In genomic region chr17:81419886-81420768, GRCh38 we compare ENCODE assay signal across 12 cellular contexts. TPM values are rescaled to one million over a fixed set of nuclear protein-coding genes. Genes with fewer than 3 reads are reported as not detected.
DNase-seq lines count a peak whose midpoint lies in the region; ATAC-seq and TF ChIP-seq lines count a peak whose summit lies in the region.
"Had no signal": no experiment of that assay in that cellular context is flagged by ENCODE, and none has a peak within 500 bp of the region (broad histone marks: within the 10 kb centered on the region; RNA-seq: fewer than 3 reads in every experiment).

No MANE protein-coding gene starts in this region.

- TF ChIP-seq CTCF in nephron (IDR thresholded peaks at IDR 0.05; ENCODE audit: unreplicated experiment in 3 of 3) (no peak), endothelial cell (IDR thresholded peaks at IDR 0.05; ENCODE audit: unreplicated experiment) (no peak)

- no peaks in the 10 kb centered on the region for H3K9me3 Mint-ChIP-seq in activated naive CD4-positive, alpha-beta T cell treated with anti-CD3 and anti-CD28 coated beads, Interleukin-2, amount 50 U/mL, for 24 hours
- no peaks in the 10 kb centered on the region for H3K9me3 Mint-ChIP-seq in activated naive CD4-positive, alpha-beta T cell treated with anti-CD3 and anti-CD28 coated beads for 36 hours
- H3K9me3 Mint-ChIP-seq in nephron (no peaks in the 10 kb centered on the region), endothelial cell (ENCODE audit: unreplicated experiment) (no peaks in the 10 kb centered on the region)
- H3K9me3 Mint-ChIP-seq: H9, memory B cell had no signal

- ATAC-seq in aorta (ENCODE audit: low FRiP score): peak; percentile 0

- H3K27me3 Mint-ChIP-seq in activated naive CD4-positive, alpha-beta T cell treated with anti-CD3 and anti-CD28 coated beads, Interleukin-2, amount 50 U/mL, for 24 hours: no peaks in the 10 kb centered on the region
- H3K27me3 Mint-ChIP-seq in activated naive CD4-positive, alpha-beta T cell treated with anti-CD3 and anti-CD28 coated beads for 36 hours (ENCODE audit: low read depth): no peaks in the 10 kb centered on the region
- H3K27me3 Mint-ChIP-seq in nephron (ENCODE audit: low read depth): no peaks in the 10 kb centered on the region
- peaks cover 7% of the 10 kb centered on the region for H3K27me3 Mint-ChIP-seq in endothelial cell (ENCODE audit: unreplicated experiment)

- CTCF ChIA-PET in activated naive CD4-positive, alpha-beta T cell treated with anti-CD3 and anti-CD28 coated beads for 36 hours (lab: Charles Lee): no interaction called here

- H3K27ac Mint-ChIP-seq in activated naive CD4-positive, alpha-beta T cell treated with anti-CD3 and anti-CD28 coated beads, Interleukin-2, amount 50 U/mL, for 24 hours: peak overlapping the region; percentile 41
- H3K27ac Mint-ChIP-seq in activated naive CD4-positive, alpha-beta T cell treated with anti-CD3 and anti-CD28 coated beads for 36 hours: no peak overlapping the region
- H3K27ac Mint-ChIP-seq in nephron (no peak overlapping the region), endothelial cell (ENCODE audit: unreplicated experiment) (no peak overlapping the region)
- H3K27ac Mint-ChIP-seq: H9, memory B cell had no signal

- peak overlapping the region; percentile 85 to 86 for H3K27ac ChIP-seq in aorta (ENCODE audit: low read depth in 1 of 2, low read length in 2 of 2)

- no peaks in the 10 kb centered on the region for H3K36me3 Mint-ChIP-seq in activated naive CD4-positive, alpha-beta T cell treated with anti-CD3 and anti-CD28 coated beads, Interleukin-2, amount 50 U/mL, for 24 hours
- H3K36me3 Mint-ChIP-seq in activated naive CD4-positive, alpha-beta T cell treated with anti-CD3 and anti-CD28 coated beads for 36 hours (ENCODE audit: low read depth): no peaks in the 10 kb centered on the region
- no peaks in the 10 kb centered on the region for H3K36me3 Mint-ChIP-seq in nephron (ENCODE audit: low read depth)
- H3K36me3 Mint-ChIP-seq in endothelial cell (ENCODE audit: low read depth, unreplicated experiment): no peaks in the 10 kb centered on the region
- H3K36me3 Mint-ChIP-seq: memory B cell had no signal

- 6 to 8% methylated on average over 28 of the region's 28 CpGs for WGBS in aorta, 2 donors

- no peaks in the 10 kb centered on the region for H3K27me3 ChIP-seq in aorta (ENCODE audit: control insufficient read depth in 1 of 2, insufficient read depth in 2 of 2, low read length in 1 of 2)

- intact Hi-C loops in activated naive CD4-positive, alpha-beta T cell treated with anti-CD3 and anti-CD28 coated beads for 36 hours (cut with micrococcal nuclease): no loop called here
- intact Hi-C loops in aorta (cut with DNase I): no loop called here

- no peaks in the 10 kb centered on the region for H3K4me1 ChIP-seq in aorta (ENCODE audit: control insufficient read depth in 1 of 2, insufficient read depth in 2 of 2, low read length in 2 of 2)

- no peaks in the 10 kb centered on the region for H3K4me1 Mint-ChIP-seq in activated naive CD4-positive, alpha-beta T cell treated with anti-CD3 and anti-CD28 coated beads, Interleukin-2, amount 50 U/mL, for 24 hours
- H3K4me1 Mint-ChIP-seq in activated naive CD4-positive, alpha-beta T cell treated with anti-CD3 and anti-CD28 coated beads for 36 hours (ENCODE audit: low read depth): no peaks in the 10 kb centered on the region
- H3K4me1 Mint-ChIP-seq in nephron (peaks cover 18% of the 10 kb centered on the region), endothelial cell (ENCODE audit: unreplicated experiment) (no peaks in the 10 kb centered on the region)
- H3K4me1 Mint-ChIP-seq: memory B cell had no signal

- H3K9me3 ChIP-seq in aorta (ENCODE audit: control insufficient read depth, low read length): no peaks in the 10 kb centered on the region

- no peak overlapping the region for H3K4me3 Mint-ChIP-seq in activated naive CD4-positive, alpha-beta T cell treated with anti-CD3 and anti-CD28 coated beads, Interleukin-2, amount 50 U/mL, for 24 hours
- no peak overlapping the region for H3K4me3 Mint-ChIP-seq in activated naive CD4-positive, alpha-beta T cell treated with anti-CD3 and anti-CD28 coated beads for 36 hours
- peak overlapping the region; percentile 43 to 65 (median 65) for H3K4me3 Mint-ChIP-seq in nephron
- no peak overlapping the region for H3K4me3 Mint-ChIP-seq in endothelial cell (ENCODE audit: unreplicated experiment)
- H3K4me3 Mint-ChIP-seq: H9, memory B cell had no signal

- no peaks in the 10 kb centered on the region for H3K36me3 ChIP-seq in aorta (ENCODE audit: control insufficient read depth in 1 of 2, insufficient read depth in 2 of 2, low read length in 1 of 2)

- no peak overlapping the region for H3K4me3 ChIP-seq in aorta (ENCODE audit: low read length in 2 of 2)

- no peak for DNase-seq in activated naive CD4-positive, alpha-beta T cell treated with anti-CD3 and anti-CD28 coated beads for 36 hours
- peak; percentile 64 for DNase-seq in fibroblast of gingiva (ENCODE audit: low read depth)
- no peak for DNase-seq in aorta
- DNase-seq in NCI-H82 treated with DMSO at 0.1 percent for 48 hours (lab: John Stamatoyannopoulos, UW; ENCODE audit: unreplicated experiment): no peak
- DNase-seq in endothelial cell (ENCODE audit: low spot score): no peak
- no peak for DNase-seq in NCI-H187 (lab: John Stamatoyannopoulos, UW)
- DNase-seq: activated CD4-positive, alpha-beta T cell treated with anti-CD3 and anti-CD28 coated beads, Interleukin-2, amount 50 U/mL, for 1 hour; H9; KBM-7 had no signal

RNA-seq across cellular contexts. Expression of gene BAHCC1, which starts 24.9 kb away (rescaled TPM):
- under 1 TPM in 1 of 2 experiments, not detected in 1; 0.02 TPM for total RNA-seq in activated naive CD4-positive, alpha-beta T cell treated with anti-CD3 and anti-CD28 coated beads for 36 hours
- total RNA-seq in aorta (10 to 100 TPM; 22.8 to 49.3 TPM), endothelial cell (ENCODE audit: unreplicated experiment) (10.7 TPM)
- 10 to 100 TPM in 1 of 2 donors, 1 to 10 TPM in 1; 3.9 to 16.8 TPM for polyA plus RNA-seq in aorta

Comparison
In these comparisons a context has a peak if more than half of its experiments do, and no peak if none do; other contexts are left out.
1. H3K4me3 Mint-ChIP-seq: peak in nephron (3 of 3); none in activated naive CD4-positive, alpha-beta T cell treated with anti-CD3 and anti-CD28 coated beads, Interleukin-2, amount 50 U/mL, for 24 hours (single experiment), activated naive CD4-positive, alpha-beta T cell treated with anti-CD3 and anti-CD28 coated beads for 36 hours (single experiment) and endothelial cell (single experiment).
2. RNA of gene BAHCC1, which starts 24.9 kb away (total RNA-seq): 22.8 to 49.3 TPM in aorta and 10.7 TPM in endothelial cell (single experiment); 0.02 TPM in activated naive CD4-positive, alpha-beta T cell treated with anti-CD3 and anti-CD28 coated beads for 36 hours; every median in the first group is over 10 times any median in the second.